Comparison of ENCODE assay signal across 11 cellular contexts in genomic region chr11:108198833-108199232, GRCh38. TPM values are rescaled to one million over a fixed set of nuclear protein-coding genes. Genes with fewer than 3 reads are reported as not detected.
A peak's percentile ranks its signal among the peaks of the same experiment; 100 is the strongest.
DNase-seq lines count a peak whose midpoint lies in the region; ATAC-seq, FAIRE-seq and TF ChIP-seq lines count a peak whose summit lies in the region.
"Had no signal": no experiment of that assay in that cellular context is flagged by ENCODE, and none has a peak within 500 bp of the region (broad histone marks: within the 10 kb centered on the region; RNA-seq: fewer than 3 reads in every experiment).

No MANE protein-coding gene starts in this region.

- FAIRE-seq in urothelium cell line (lab: Jason Lieb, UNC) = no peak
- FAIRE-seq: colon had no signal

- H3K9me3 Mint-ChIP-seq in CD8-positive, alpha-beta T cell = no peaks in the 10 kb centered on the region
- H3K9me3 Mint-ChIP-seq in endodermal cell = peaks cover under 1% of the 10 kb centered on the region

- POLR2A ChIA-PET in CD8-positive, alpha-beta T cell (lab: Charles Lee) = no interaction called here
- POLR2A ChIA-PET in RWPE1 (lab: Yijun Ruan, JAX; ENCODE audit: low non-redundant PET) = no interaction called here

- H3K14ac ChIP-seq in neuronal stem cell (ENCODE audit: low read length) = no peak overlapping the region

- H2AK5ac ChIP-seq in neuronal stem cell (ENCODE audit: low read depth, low read length) = no peak overlapping the region

- no peak overlapping the region for H2BK5ac ChIP-seq in neuronal stem cell (ENCODE audit: low read length)

- CTCF ChIA-PET in CD8-positive, alpha-beta T cell (lab: Charles Lee) = no interaction called here
- CTCF ChIA-PET in RWPE1 (lab: Yijun Ruan, JAX) = no interaction called here

- H3K4ac ChIP-seq in neuronal stem cell (ENCODE audit: low read length) = peak overlapping the region; percentile 15

- H3K4me1 Mint-ChIP-seq in CD8-positive, alpha-beta T cell (ENCODE audit: low read depth) = peaks cover 77% of the 10 kb centered on the region
- H3K4me1 Mint-ChIP-seq in endodermal cell = peaks cover 18% of the 10 kb centered on the region

- H3K36me3 Mint-ChIP-seq in CD8-positive, alpha-beta T cell = peaks cover 79% of the 10 kb centered on the region
- H3K36me3 Mint-ChIP-seq in endodermal cell (ENCODE audit: low read depth) = peaks cover 46% of the 10 kb centered on the region

- WGBS in endodermal cell (ENCODE audit: insufficient coverage in 1 of 2, insufficient read length in 1 of 2), 2 experiments = 93 to 98% methylated on average over 6 to 8 of the region's 8 CpGs
- WGBS in neuronal stem cell (ENCODE audit: extremely low coverage in 2 of 2, insufficient read length in 2 of 2, insufficient replicate concordance in 1 of 2), 2 donors = no CpG with 5 or more reads among the region's 8 CpGs

- H2BK12ac ChIP-seq in neuronal stem cell (ENCODE audit: low read length) = no peak overlapping the region

- H3K9ac ChIP-seq in endodermal cell (ENCODE audit: extremely low read depth, low read length, poor library complexity, severe bottlenecking) (no peak overlapping the region), neuronal stem cell (ENCODE audit: low read depth, low read length, poor library complexity) (no peak overlapping the region)

- no peak overlapping the region for H3K18ac ChIP-seq in neuronal stem cell (ENCODE audit: low read length)

- no peak overlapping the region for H2BK120ac ChIP-seq in neuronal stem cell (ENCODE audit: low read depth, low read length)

- no peak for DNase-seq in CD8-positive, alpha-beta T cell
- no peak for DNase-seq in RWPE1 (ENCODE audit: low spot score)
- DNase-seq in endodermal cell = no peak
- no peak for DNase-seq in neuronal stem cell (ENCODE audit: low spot score)
- no peak for DNase-seq in urothelium cell line (ENCODE audit: low spot score)
- DNase-seq in retina = no peak
- no peak for DNase-seq in NCI-H526 (lab: John Stamatoyannopoulos, UW)
- DNase-seq: NCI-H1092 had no signal

- intact Hi-C loops in CD8-positive, alpha-beta T cell (cut with DNase I, micrococcal nuclease) = no loop called here

- H3K36me3 ChIP-seq in CD8-positive, alpha-beta T cell (ENCODE audit: insufficient read depth, low read length) = peaks cover 38% of the 10 kb centered on the region
- H3K36me3 ChIP-seq in endodermal cell (ENCODE audit: control insufficient read depth, insufficient read depth, low read length) (peaks cover 44% of the 10 kb centered on the region), neuronal stem cell (replicated peaks in 1 of 2; ENCODE audit: control insufficient read depth in 2 of 2, insufficient read depth in 2 of 2, low read length in 2 of 2) (peaks cover 8 to 96% of the 10 kb centered on the region in 2 donors)

- peaks cover 52% of the 10 kb centered on the region for H3K4me1 ChIP-seq in CD8-positive, alpha-beta T cell (ENCODE audit: insufficient read depth, low read length)
- H3K4me1 ChIP-seq in endodermal cell (ENCODE audit: control insufficient read depth, insufficient read depth, low read length) = no peaks in the 10 kb centered on the region
- H3K4me1 ChIP-seq in neuronal stem cell (ENCODE audit: control insufficient read depth in 2 of 2, insufficient read depth in 1 of 2, low read depth in 1 of 2, low read length in 2 of 2) = no peaks in the 10 kb centered on the region

- no peak overlapping the region for H3K4me3 ChIP-seq in CD8-positive, alpha-beta T cell (ENCODE audit: low read depth, low read length)
- H3K4me3 ChIP-seq in endodermal cell (ENCODE audit: low read length) (no peak overlapping the region), neuronal stem cell (ENCODE audit: low read length in 2 of 2) (no peak overlapping the region)

- H2AFZ ChIP-seq in neuronal stem cell (ENCODE audit: low read length) = no peak overlapping the region

- TF ChIP-seq CTCF in CD8-positive, alpha-beta T cell (IDR thresholded peaks at IDR 0.05) = no peak
- TF ChIP-seq CTCF in RWPE1 (conservative IDR thresholded peaks at IDR 0.05; ENCODE audit: low read depth) (no peak), endodermal cell (conservative IDR thresholded peaks at IDR 0.05) (no peak)

- peak overlapping the region; percentile 26 for H3K4me3 Mint-ChIP-seq in CD8-positive, alpha-beta T cell
- no peak overlapping the region for H3K4me3 Mint-ChIP-seq in endodermal cell

- no peaks in the 10 kb centered on the region for H3K27me3 Mint-ChIP-seq in CD8-positive, alpha-beta T cell (ENCODE audit: low read depth)
- no peaks in the 10 kb centered on the region for H3K27me3 Mint-ChIP-seq in endodermal cell (ENCODE audit: insufficient read depth)

- no peak overlapping the region for H3K27ac ChIP-seq in CD8-positive, alpha-beta T cell (ENCODE audit: low read depth, low read length)
- H3K27ac ChIP-seq in RWPE1 = peak overlapping the region; percentile 33
- no peak overlapping the region for H3K27ac ChIP-seq in endodermal cell (ENCODE audit: low read depth, low read length)
- H3K27ac ChIP-seq in neuronal stem cell (replicated peaks; ENCODE audit: low read length) = no peak overlapping the region

- peak overlapping the region; percentile 87 for H3K27ac Mint-ChIP-seq in CD8-positive, alpha-beta T cell
- H3K27ac Mint-ChIP-seq in endodermal cell = peak overlapping the region; percentile 22

- ATAC-seq in CD8-positive, alpha-beta T cell = no peak
- ATAC-seq in GM19328 (IDR thresholded peaks at IDR 0.05; ENCODE audit: unreplicated experiment) = no peak
- ATAC-seq: sciatic nerve had no signal

- H4K8ac ChIP-seq in neuronal stem cell (ENCODE audit: low read depth, low read length) = no peak overlapping the region

- H3K4me2 ChIP-seq in neuronal stem cell (ENCODE audit: insufficient read depth, low read length, poor library complexity, severe bottlenecking) = no peak overlapping the region

- H4K91ac ChIP-seq in neuronal stem cell (ENCODE audit: low read depth, low read length, poor library complexity) = no peak overlapping the region

- H3K9me3 ChIP-seq in CD8-positive, alpha-beta T cell (ENCODE audit: low read length) = no peaks in the 10 kb centered on the region
- peaks cover 7% of the 10 kb centered on the region for H3K9me3 ChIP-seq in endodermal cell (ENCODE audit: control insufficient read depth, low read length)
- peaks cover 0 to 2% of the 10 kb centered on the region in 2 donors for H3K9me3 ChIP-seq in neuronal stem cell (replicated peaks in 1 of 2; ENCODE audit: control insufficient read depth in 2 of 2, insufficient read depth in 1 of 2, low read depth in 1 of 2, low read length in 2 of 2)

- H2BK15ac ChIP-seq in neuronal stem cell (ENCODE audit: low read length) = no peak overlapping the region

- H3K27me3 ChIP-seq in CD8-positive, alpha-beta T cell (ENCODE audit: insufficient read depth, low read length) = no peaks in the 10 kb centered on the region
- H3K27me3 ChIP-seq in endodermal cell (ENCODE audit: control insufficient read depth, insufficient read depth, low read length, poor library complexity, severe bottlenecking) = no peaks in the 10 kb centered on the region
- H3K27me3 ChIP-seq in neuronal stem cell (ENCODE audit: control insufficient read depth in 3 of 3, insufficient read depth in 3 of 3, low read depth in 1 of 3, low read length in 3 of 3) = no peaks in the 10 kb centered on the region

- peaks cover 9% of the 10 kb centered on the region for H3K79me1 ChIP-seq in neuronal stem cell (ENCODE audit: low read depth, low read length)

- no peak overlapping the region for H3K23ac ChIP-seq in neuronal stem cell (ENCODE audit: low read depth, low read length, poor library complexity)

RNA-seq across cellular contexts. Expression of gene NPAT, which starts 23.6 kb away (rescaled TPM):
- total RNA-seq in CD8-positive, alpha-beta T cell = 10 to 100 TPM; 24.6 to 26.4 TPM
- 10 to 100 TPM; 21.8 to 23.8 TPM for total RNA-seq in endodermal cell
- polyA plus RNA-seq in endodermal cell (2013, experiment 1 of 2) = 13.2 TPM
- polyA plus RNA-seq in endodermal cell (2013, experiment 2 of 2) = 13.6 TPM
- 9.8 TPM for polyA plus RNA-seq in neuronal stem cell (2013, experiment 1 of 2)
- polyA plus RNA-seq in neuronal stem cell (2013, experiment 2 of 2) = 10.2 TPM

RNA-seq across cellular contexts. Expression of gene ATM, which starts 24.0 kb away (rescaled TPM):
- 100 to 1,000 TPM; 272 to 273 TPM for total RNA-seq in CD8-positive, alpha-beta T cell
- total RNA-seq in endodermal cell = 10 to 100 TPM; 60.9 to 63.0 TPM
- 26.3 TPM for polyA plus RNA-seq in endodermal cell (2013, experiment 1 of 2)
- polyA plus RNA-seq in endodermal cell (2013, experiment 2 of 2) = 23.7 TPM
- 23.7 TPM for polyA plus RNA-seq in neuronal stem cell (2013, experiment 1 of 2)
- polyA plus RNA-seq in neuronal stem cell (2013, experiment 2 of 2) = 24.4 TPM

Comparison
In these comparisons a context has a peak if more than half of its experiments do, and no peak if none do; other contexts are left out.
1. RNA of gene ATM, which starts 24.0 kb away (total RNA-seq): 272 to 273 TPM in CD8-positive, alpha-beta T cell; 60.9 to 63.0 TPM in endodermal cell; every median in the first group is over 4 times any median in the second.